7 cellular contexts compared by ENCODE assay signal in genomic region chr7:131692131-131692960, GRCh38.
DNase-seq lines count a peak whose midpoint lies in the region; ATAC-seq and TF ChIP-seq lines count a peak whose summit lies in the region.

No MANE protein-coding gene starts in this region.

- DNase-seq in G401 (ENCODE audit: low spot score) (peak; percentile 47), Karpas-422 (peak; percentile 81), mammary epithelial cell (peak; percentile 18), left colon (peak in 1 of 2 donors; percentile 63)
- DNase-seq in stimulated activated CD4-positive, alpha-beta T cell treated with anti-CD3 and anti-CD28 coated beads, TNF-alpha, amount 100 ng/mL, for 48 hours (ENCODE audit: low read depth in 3 of 3) = peak; percentile 29 to 35 (median 34)

- intact Hi-C loops in mammary epithelial cell (cut with micrococcal nuclease) (loop anchor here (10.0 kb wide), 1 partner anchor 622 kb away; no protein-coding TSS in a partner anchor), left colon (cut with DNase I, micrococcal nuclease) (no loop called here)

- H3K4me1 ChIP-seq in Karpas-422 (ENCODE audit: low read length) (peaks cover 12% of the 10 kb centered on the region), mammary epithelial cell (ENCODE audit: insufficient read depth, low read length) (peaks cover 3% of the 10 kb centered on the region)

- H3K9me3 ChIP-seq in Karpas-422 (ENCODE audit: low read length) = no peaks in the 10 kb centered on the region
- no peaks in the 10 kb centered on the region for H3K9me3 ChIP-seq in mammary epithelial cell (replicated peaks; ENCODE audit: insufficient read depth, low read length)

- H3K27ac ChIP-seq in Karpas-422 (ENCODE audit: low read length) = no peak overlapping the region
- no peak overlapping the region for H3K27ac ChIP-seq in mammary epithelial cell (ENCODE audit: insufficient read depth, low read depth, low read length)

- CTCF ChIA-PET in mammary epithelial cell (lab: Charles Lee; ENCODE audit: low non-redundant PET) = interaction anchor here (0.6 to 0.7 kb wide), 4 partner anchors 31 to 957 kb away, joined by 3 to 5 read pairs (median 4); no protein-coding TSS in a partner anchor

- dilution Hi-C loops in mammary epithelial cell (cut with HindIII; ENCODE audit: low sequenced_read_pairs) = no loop called here

- H4K20me1 ChIP-seq in Karpas-422 (ENCODE audit: insufficient read depth, low read depth, low read length) (no peaks in the 10 kb centered on the region), mammary epithelial cell (ENCODE audit: insufficient read depth, low read length) (no peaks in the 10 kb centered on the region)

- no TSS peak for BruUV-seq in mammary epithelial cell (replicated peaks; lab: Mats Ljungman, UMichigan)

- WGBS in mammary epithelial cell (ENCODE audit: low coverage, missing lambda C conversion rate) = 22% methylated on average over 15 of the region's 30 CpGs

- no peak overlapping the region for H3K4me2 ChIP-seq in Karpas-422 (ENCODE audit: low read depth, low read length, poor library complexity, severe bottlenecking)
- peak overlapping the region; percentile 6 for H3K4me2 ChIP-seq in mammary epithelial cell (ENCODE audit: insufficient read depth, low read depth, low read length)

- H2AFZ ChIP-seq in Karpas-422 (ENCODE audit: low read length) (no peak overlapping the region), mammary epithelial cell (ENCODE audit: low read depth, low read length) (peak overlapping the region; percentile 14)

- no peak overlapping the region for H3K9ac ChIP-seq in Karpas-422 (ENCODE audit: low read length)
- no peak overlapping the region for H3K9ac ChIP-seq in mammary epithelial cell (ENCODE audit: insufficient read depth, low read length)

- H3K79me2 ChIP-seq in Karpas-422 (ENCODE audit: low read length) = no peaks in the 10 kb centered on the region
- H3K79me2 ChIP-seq in mammary epithelial cell (ENCODE audit: insufficient read depth, low read length) = no peaks in the 10 kb centered on the region

- peak; percentile 85 to 88 for TF ChIP-seq CTCF in mammary epithelial cell (conservative IDR thresholded peaks at IDR 0.05 in 1 of 2, IDR thresholded peaks at IDR 0.05 in 1 of 2; ENCODE audit: extremely low read depth in 1 of 2, insufficient read depth in 1 of 2, low read depth in 1 of 2, low read length in 2 of 2)

- in situ Hi-C loops in G401 (cut with HindIII; ENCODE audit: low sequenced_read_pairs) (no loop called here), mammary epithelial cell (cut with MboI; ENCODE audit: low sequenced_read_pairs in 2 of 2) (loop anchor here in 1 of 2 donors (25.0 kb wide), 1 partner anchor 895 kb away; the partner anchor contains the start of gene PLXNA4)

- peak; percentile 89 for ATAC-seq in SK-N-SH treated with all-trans-retinoic acid at 6 μM for 48 hours
- ATAC-seq in left colon = peak; percentile 92
- no peak for ATAC-seq in GM19397 (IDR thresholded peaks at IDR 0.05; ENCODE audit: unreplicated experiment)

- H3K36me3 ChIP-seq in Karpas-422 (ENCODE audit: insufficient read depth, low read length) = no peaks in the 10 kb centered on the region
- no peaks in the 10 kb centered on the region for H3K36me3 ChIP-seq in mammary epithelial cell (ENCODE audit: insufficient read depth, low read length)

- no peaks in the 10 kb centered on the region for H3K9me2 ChIP-seq in Karpas-422 (replicated peaks; ENCODE audit: insufficient read depth, low read length)

- H3K4me3 ChIP-seq in Karpas-422 (ENCODE audit: low read length) (no peak overlapping the region), mammary epithelial cell (replicated peaks in 1 of 3; ENCODE audit: insufficient read depth in 1 of 3, low read depth in 2 of 3, low read length in 3 of 3) (no peak overlapping the region)

- H3K27me3 ChIP-seq in Karpas-422 (ENCODE audit: low read length) (no peaks in the 10 kb centered on the region), mammary epithelial cell (ENCODE audit: insufficient read depth, low read length) (no peaks in the 10 kb centered on the region)

TF ChIP-seq in SK-N-SH treated with all-trans-retinoic acid at 6 μM for 48 hours, 23 proteins besides CTCF, POLR2A, EP300 and RAD21 (continues in another document):
- TF ChIP-seq ZNF70 (CRISPR knock-in tag; IDR thresholded peaks at IDR 0.05) (no peak), ZFP3 (CRISPR knock-in tag; IDR thresholded peaks at IDR 0.05) (no peak), POU6F1 (CRISPR knock-in tag; IDR thresholded peaks at IDR 0.05; ENCODE audit: borderline replicate concordance, low read depth) (no peak), CREB5 (CRISPR knock-in tag; IDR thresholded peaks at IDR 0.05; ENCODE audit: low read depth) (no peak), ZC3H10 (CRISPR knock-in tag; IDR thresholded peaks at IDR 0.05) (no peak), TCF4 (CRISPR knock-in tag; IDR thresholded peaks at IDR 0.05; ENCODE audit: borderline replicate concordance) (no peak), ESRRG (CRISPR knock-in tag; IDR thresholded peaks at IDR 0.05) (no peak), ARNTL (CRISPR knock-in tag; IDR thresholded peaks at IDR 0.05; ENCODE audit: borderline replicate concordance, low read depth) (no peak), GLIS3 (CRISPR knock-in tag; IDR thresholded peaks at IDR 0.05) (no peak), CSDC2 (CRISPR knock-in tag; IDR thresholded peaks at IDR 0.05) (no peak), OSR1 (CRISPR knock-in tag; IDR thresholded peaks at IDR 0.05) (no peak), PATZ1 (CRISPR knock-in tag; IDR thresholded peaks at IDR 0.05; ENCODE audit: borderline replicate concordance) (no peak), ZNF8 (CRISPR knock-in tag; IDR thresholded peaks at IDR 0.05) (no peak), ZFP30 (CRISPR knock-in tag; IDR thresholded peaks at IDR 0.05) (no peak), PPARA (CRISPR knock-in tag; IDR thresholded peaks at IDR 0.05; ENCODE audit: borderline replicate concordance) (no peak), TOX (CRISPR knock-in tag; IDR thresholded peaks at IDR 0.05; ENCODE audit: borderline replicate concordance) (no peak), ZNF565 (CRISPR knock-in tag; conservative IDR thresholded peaks at IDR 0.05; ENCODE audit: low read depth) (no peak)
